ENCODE assay signal across 20 cellular contexts in the genomic region with DNA sequence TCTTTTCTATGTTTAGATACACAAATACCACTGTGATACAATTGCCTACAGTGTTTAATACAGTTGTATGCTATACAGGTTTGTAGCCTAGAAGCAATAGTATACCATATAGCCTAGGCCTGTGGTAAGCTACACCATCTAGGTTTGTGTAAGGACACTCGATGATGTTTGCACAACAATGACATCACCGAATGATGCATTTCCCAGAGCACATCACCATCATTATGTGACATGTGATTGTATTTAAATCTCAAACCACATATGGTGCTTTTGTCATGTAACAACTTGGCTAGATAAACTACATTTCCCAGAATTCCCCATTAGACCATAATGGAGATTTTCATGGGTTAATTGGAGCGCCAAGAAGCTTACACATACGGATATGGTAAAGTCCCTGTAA.
"Had no signal": no experiment of that assay in that cellular context is flagged by ENCODE, and none has a peak within 500 bp of the region (broad histone marks: within the 10 kb centered on the region; RNA-seq: fewer than 3 reads in every experiment).

No MANE protein-coding gene starts in this region.

- H3K27ac Mint-ChIP-seq: naive thymus-derived CD4-positive, alpha-beta T cell; nephron progenitor cell had no signal

- H2AFZ ChIP-seq: parathyroid adenoma had no signal

- H3K27me3 ChIP-seq: dorsolateral prefrontal cortex, esophagus muscularis mucosa, gastrocnemius medialis, heart right ventricle, spleen, stomach had no signal

- H3K4me1 Mint-ChIP-seq: naive thymus-derived CD4-positive, alpha-beta T cell had no signal

- H3K36me3 ChIP-seq: esophagus muscularis mucosa, gastrocnemius medialis, heart right ventricle, prostate gland, spleen, stomach, thoracic aorta had no signal

- H3K9ac ChIP-seq: parathyroid adenoma had no signal

- H3K4me3 Mint-ChIP-seq: naive thymus-derived CD4-positive, alpha-beta T cell; nephron progenitor cell had no signal

- H3K4me1 ChIP-seq: esophagus muscularis mucosa, gastrocnemius medialis, heart right ventricle, parathyroid adenoma, prostate gland, spleen, stomach had no signal

- H3K27ac ChIP-seq: dorsolateral prefrontal cortex, epithelial cell of prostate, esophagus muscularis mucosa, gastrocnemius medialis, heart right ventricle, parathyroid adenoma, prostate gland, spleen, stomach, thoracic aorta had no signal

- DNase-seq: cortex of kidney; dorsolateral prefrontal cortex; effector CD8-positive, alpha-beta T cell; gastrocnemius medialis; heart right ventricle; hypothalamus; kidney glomerular epithelial cell; naive thymus-derived CD4-positive, alpha-beta T cell; nephron progenitor cell; spleen; stimulated activated naive CD4-positive, alpha-beta T cell; stomach; substantia nigra; trophoblast cell had no signal

- H3K9me3 Mint-ChIP-seq: nephron progenitor cell had no signal

- H3K36me3 Mint-ChIP-seq: naive thymus-derived CD4-positive, alpha-beta T cell had no signal

- H3K79me2 ChIP-seq: parathyroid adenoma had no signal

- ATAC-seq: gastrocnemius medialis; heart right ventricle; naive thymus-derived CD4-positive, alpha-beta T cell; sciatic nerve had no signal

- H3K4me3 ChIP-seq: dorsolateral prefrontal cortex, esophagus muscularis mucosa, gastrocnemius medialis, heart right ventricle, prostate gland, spleen, stomach, thoracic aorta had no signal
